1 cellular context compared by ENCODE assay signal in the genomic region with DNA sequence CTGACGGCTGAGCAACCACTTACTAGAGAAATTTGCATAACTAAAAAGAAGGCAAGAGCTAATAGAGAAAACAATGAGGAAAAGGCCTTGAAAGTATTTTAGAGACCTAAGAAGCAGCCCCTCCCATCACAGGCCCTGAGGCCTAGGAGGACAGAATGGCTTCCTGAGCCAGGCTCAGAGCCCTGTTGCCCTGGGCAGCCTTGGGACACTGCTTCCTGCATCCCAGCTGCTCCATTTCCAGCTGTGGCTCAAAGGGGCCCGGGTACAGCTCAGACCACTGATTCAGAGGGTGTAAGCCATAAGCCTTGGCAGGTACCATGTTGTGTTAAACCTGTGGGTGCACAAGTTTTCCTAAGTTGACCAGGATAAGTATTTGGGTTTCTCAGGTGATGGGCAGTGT.
TF ChIP-seq lines count a peak whose summit lies in the region.

No MANE protein-coding gene starts in this region.

TF ChIP-seq in K562, 482 proteins besides CTCF, POLR2A, EP300 and RAD21 (continued from another document):
- no peak for TF ChIP-seq HMG20B (CRISPR knock-in tag; IDR thresholded peaks at IDR 0.05)
- TF ChIP-seq DACH1 (IDR thresholded peaks at IDR 0.05; ENCODE audit: partially characterized antibody): no peak
- TF ChIP-seq ZFP36 (IDR thresholded peaks at IDR 0.05; ENCODE audit: low read depth, low read length, partially characterized antibody): peak; percentile 43
